27 cellular contexts compared by ENCODE assay signal in the genomic region with DNA sequence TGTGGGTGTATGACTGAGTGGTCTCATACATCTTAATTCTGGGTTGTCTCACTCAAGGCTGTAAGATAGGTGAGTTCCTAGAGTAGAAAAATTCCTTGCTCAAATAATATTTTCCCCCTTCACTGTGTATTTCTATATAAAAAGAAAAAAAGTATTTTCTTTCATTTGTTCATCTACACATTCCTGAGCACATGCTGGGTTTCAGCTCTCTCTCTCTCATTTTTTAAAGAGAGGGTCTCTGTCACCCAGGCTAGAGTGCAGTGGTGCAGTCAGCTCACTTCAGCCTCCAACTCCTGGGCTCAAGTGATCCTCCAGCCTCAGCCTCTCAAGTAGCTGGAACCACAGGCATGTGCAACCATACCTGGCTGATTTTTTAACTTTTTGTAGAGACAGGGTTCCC. TPM values are rescaled to one million over a fixed set of nuclear protein-coding genes. Genes with fewer than 3 reads are reported as not detected.
"Had no signal": no experiment of that assay in that cellular context is flagged by ENCODE, and none has a peak within 500 bp of the region (broad histone marks: within the 10 kb centered on the region; RNA-seq: fewer than 3 reads in every experiment).

No MANE protein-coding gene starts in this region.

- H3K27ac ChIP-seq: stomach, suprapubic skin, testis, thoracic aorta, thyroid gland, tibial artery, transverse colon, upper lobe of left lung, upper lobe of right lung, uterus, vagina had no signal

- H3K4me3 ChIP-seq: stomach, suprapubic skin, testis, thoracic aorta, thyroid gland, tibial artery, tibial nerve, transverse colon, upper lobe of left lung, upper lobe of right lung, uterus, vagina had no signal

- FAIRE-seq: urothelium cell line had no signal

- ATAC-seq: stimulated activated effector memory CD8-positive, alpha-beta T cell treated with anti-CD3 and anti-CD28 coated beads, Interleukin-12 subunit alpha, Interleukin-12 subunit beta, amount 100 ng/mL, for 72 hours; stimulated activated memory B cell treated with anti-CD40 and anti-IgM and Interleukin-4, amounts not matched to agents 10 μg/mL and 1 μg/mL and 100 μg/mL, for 72 hours; stimulated activated naive B cell treated with anti-CD40 and anti-IgM and Interleukin-4, amounts not matched to agents 10 μg/mL and 1 μg/mL and 100 μg/mL, for 72 hours; stimulated activated naive CD8-positive, alpha-beta T cell treated with anti-CD3 and anti-CD28 coated beads, Interleukin-15, amount 100 ng/mL, for 72 hours; stimulated activated naive CD8-positive, alpha-beta T cell treated with anti-CD3 and anti-CD28 coated beads, Interleukin-15, Interleukin-2, amounts not matched to agents 100 U/mL and 50 U/mL, for 24 hours; upper lobe of right lung had no signal

- H3K4me1 ChIP-seq: stomach, suprapubic skin, testis, thyroid gland, tibial artery, transverse colon, upper lobe of left lung, uterus, vagina had no signal

- H3K36me3 ChIP-seq: uterus had no signal

- DNase-seq: stimulated activated CD4-positive, alpha-beta T cell treated with anti-CD3 and anti-CD28 coated beads, Interleukin-2, amount 100 ng/mL, for 48 hours; stimulated activated CD4-positive, alpha-beta T cell treated with anti-CD3 and anti-CD28 coated beads, Interleukin-4, amount 100 ng/mL, for 1 hour; stimulated activated CD4-positive, alpha-beta T cell treated with anti-CD3 and anti-CD28 coated beads, Interleukin-4, amount 100 ng/mL, for 24 hours; stimulated activated CD4-positive, alpha-beta T cell treated with anti-CD3 and anti-CD28 coated beads, Interleukin-4, amount 100 ng/mL, for 4 hours; stimulated activated CD8-positive, alpha-beta memory T cell treated with anti-CD3 and anti-CD28 coated beads, Interleukin-4, amount 100 ng/mL, for 48 hours; stimulated activated naive B cell treated with anti-CD40 and anti-IgM and Interleukin-4, amounts not matched to agents 10 μg/mL and 1 μg/mL and 100 μg/mL, for 72 hours; stimulated activated naive CD4-positive, alpha-beta T cell; stimulated activated naive CD4-positive, alpha-beta T cell treated with Interleukin-2 at 50 U/mL for 16 hours; stimulated activated naive CD8-positive, alpha-beta T cell treated with anti-CD3 and anti-CD28 coated beads, Interleukin-15, amount 100 ng/mL, for 72 hours; stimulated activated naive CD8-positive, alpha-beta T cell treated with anti-CD3 and anti-CD28 coated beads, Interleukin-15, Interleukin-2, amounts not matched to agents 100 U/mL and 50 U/mL, for 24 hours; stomach; substantia nigra; testis; thyroid gland; tibial artery; transverse colon; trophoblast cell; upper lobe of left lung; upper lobe of right lung; uterus had no signal

- H3K9me3 ChIP-seq: stomach, suprapubic skin, testis, thoracic aorta, thyroid gland, tibial artery, tibial nerve, transverse colon, upper lobe of left lung, upper lobe of right lung, uterus, vagina had no signal

- H3K27me3 ChIP-seq: stomach, suprapubic skin, testis, thyroid gland, tibial artery, tibial nerve, transverse colon, upper lobe of left lung, upper lobe of right lung, uterus, vagina had no signal

RNA-seq across cellular contexts. Expression of a gene that starts 54.4 kb away (rescaled TPM):
- total RNA-seq: tibial nerve, upper lobe of right lung had no signal
